12 cellular contexts compared by ENCODE assay signal in genomic region chrX:42976729-42977366, GRCh38.
DNase-seq lines count a peak whose midpoint lies in the region; ATAC-seq and TF ChIP-seq lines count a peak whose summit lies in the region.
"Had no signal": no experiment of that assay in that cellular context is flagged by ENCODE, and none has a peak within 500 bp of the region (broad histone marks: within the 10 kb centered on the region; RNA-seq: fewer than 3 reads in every experiment).

No MANE protein-coding gene starts in this region.

- TF ChIP-seq CTCF in GM12872 (IDR thresholded peaks at IDR 0.05; ENCODE audit: insufficient read depth, low read depth, low read length): peak; percentile 20; the same call in 1 of the 3 replicates
- TF ChIP-seq CTCF in activated CD8-positive, alpha-beta T cell treated with anti-CD3 and anti-CD28 coated beads for 36 hours (IDR thresholded peaks at IDR 0.05): no peak

- DNase-seq in KBM-7 (peak; percentile 92), left colon (peak; percentile 6 to 36), 8988T (no peak), NCI-H1092 treated with DMSO at 0.1 percent for 48 hours (lab: John Stamatoyannopoulos, UW) (no peak), NCI-H1048 (lab: John Stamatoyannopoulos, UW) (no peak)
- DNase-seq in activated CD8-positive, alpha-beta T cell treated with anti-CD3 and anti-CD28 coated beads for 36 hours: no peak
- DNase-seq: activated naive CD4-positive, alpha-beta T cell treated with anti-CD3 and anti-CD28 coated beads, Interleukin-2, amount 50 U/mL, for 16 hours; cortex of kidney; HFFc6 had no signal

- H3K36me3 Mint-ChIP-seq in activated CD8-positive, alpha-beta T cell treated with anti-CD3 and anti-CD28 coated beads for 36 hours (ENCODE audit: low read depth): no peaks in the 10 kb centered on the region
- H3K36me3 Mint-ChIP-seq: CD4-positive, CD25-positive, alpha-beta regulatory T cell had no signal

- no peak overlapping the region for H3K4me3 Mint-ChIP-seq in activated CD8-positive, alpha-beta T cell treated with anti-CD3 and anti-CD28 coated beads for 36 hours
- H3K4me3 Mint-ChIP-seq: HFFc6 had no signal

- CTCF ChIA-PET in activated CD8-positive, alpha-beta T cell treated with anti-CD3 and anti-CD28 coated beads for 36 hours (lab: Charles Lee): no interaction called here

- H3K9me3 Mint-ChIP-seq in activated CD8-positive, alpha-beta T cell treated with anti-CD3 and anti-CD28 coated beads for 36 hours: peaks cover 2% of the 10 kb centered on the region

- H3K27me3 Mint-ChIP-seq in activated CD8-positive, alpha-beta T cell treated with anti-CD3 and anti-CD28 coated beads for 36 hours: no peaks in the 10 kb centered on the region
- H3K27me3 Mint-ChIP-seq: CD4-positive, CD25-positive, alpha-beta regulatory T cell had no signal

- intact Hi-C loops in activated CD8-positive, alpha-beta T cell treated with anti-CD3 and anti-CD28 coated beads for 36 hours (cut with micrococcal nuclease): no loop called here
- intact Hi-C loops in left colon (cut with DNase I, micrococcal nuclease): no loop called here

- POLR2A ChIA-PET in activated CD8-positive, alpha-beta T cell treated with anti-CD3 and anti-CD28 coated beads for 36 hours (lab: Charles Lee): no interaction called here

- ATAC-seq in activated CD8-positive, alpha-beta T cell treated with anti-CD3 and anti-CD28 coated beads for 36 hours: no peak
- peak; percentile 55 for ATAC-seq in left colon
- ATAC-seq in HG02798 (IDR thresholded peaks at IDR 0.05; ENCODE audit: poor library complexity, unreplicated experiment): no peak

- H3K27ac Mint-ChIP-seq in activated CD8-positive, alpha-beta T cell treated with anti-CD3 and anti-CD28 coated beads for 36 hours: peak overlapping the region; percentile 20
- H3K27ac Mint-ChIP-seq: HFFc6 had no signal

- in situ Hi-C loops in KBM-7 (cut with MboI; ENCODE audit: low pct_unique_long_range_greater_than_20kb, low sequenced_read_pairs): no loop called here

- H3K4me1 Mint-ChIP-seq in activated CD8-positive, alpha-beta T cell treated with anti-CD3 and anti-CD28 coated beads for 36 hours (ENCODE audit: low read depth): peaks cover 5% of the 10 kb centered on the region

Comparison
In these comparisons a context has a peak if more than half of its experiments do, and no peak if none do; other contexts are left out.
1. DNase-seq: peak in KBM-7 (single experiment) and left colon (2 of 2); none in activated CD8-positive, alpha-beta T cell treated with anti-CD3 and anti-CD28 coated beads for 36 hours (single experiment), 8988T (single experiment), NCI-H1092 treated with DMSO at 0.1 percent for 48 hours (single experiment) and NCI-H1048 (single experiment).